16 cellular contexts compared by ENCODE assay signal in genomic region chr4:2337131-2337723, GRCh38.
"Had no signal": no experiment of that assay in that cellular context is flagged by ENCODE, and none has a peak within 500 bp of the region (broad histone marks: within the 10 kb centered on the region; RNA-seq: fewer than 3 reads in every experiment).

No MANE protein-coding gene starts in this region.

- H3K27ac ChIP-seq: cardiac muscle cell, colonic mucosa, heart left ventricle, neural progenitor cell had no signal

- H3K36me3 Mint-ChIP-seq: activated naive CD8-positive, alpha-beta T cell treated with anti-CD3 and anti-CD28 coated beads for 36 hours had no signal

- DNase-seq: activated CD4-positive, alpha-beta memory T cell treated with anti-CD3 and anti-CD28 coated beads for 36 hours; activated effector memory CD4-positive, alpha-beta T cell treated with anti-CD3 and anti-CD28 coated beads, Interleukin-2, amount 50 U/mL, for 16 hours; activated naive CD8-positive, alpha-beta T cell treated with anti-CD3 and anti-CD28 coated beads for 36 hours; activated T-cell treated with anti-CD3 and anti-CD28 coated beads for 4 hours; colonic mucosa; midbrain; right cardiac atrium; SHP77; stimulated activated CD4-positive, alpha-beta T cell treated with anti-CD3 and anti-CD28 coated beads, Interleukin-2, amount 100 ng/mL, for 24 hours; stimulated activated naive CD4-positive, alpha-beta T cell treated with Interleukin-2 at 50 U/mL for 16 hours; trophoblast cell had no signal

- H3K9ac ChIP-seq: neural progenitor cell had no signal

- H3K4me3 ChIP-seq: cardiac muscle cell, colonic mucosa, heart left ventricle, neural progenitor cell had no signal

- H3K4me3 Mint-ChIP-seq: activated CD4-positive, alpha-beta memory T cell treated with anti-CD3 and anti-CD28 coated beads for 36 hours; activated naive CD8-positive, alpha-beta T cell treated with anti-CD3 and anti-CD28 coated beads for 36 hours; T-helper 1 cell treated with Interleukin-12 subunit alpha and Interleukin-12 subunit beta and Interleukin-4 antibody, amounts not matched to agents 30 μg/mL and 1 μg/mL, for 36 hours had no signal

- H3K27ac Mint-ChIP-seq: activated CD4-positive, alpha-beta memory T cell treated with anti-CD3 and anti-CD28 coated beads for 36 hours; activated naive CD8-positive, alpha-beta T cell treated with anti-CD3 and anti-CD28 coated beads for 36 hours; neural progenitor cell; T-helper 1 cell treated with Interleukin-12 subunit alpha and Interleukin-12 subunit beta and Interleukin-4 antibody, amounts not matched to agents 30 μg/mL and 1 μg/mL, for 36 hours had no signal

- ATAC-seq: heart left ventricle, right cardiac atrium, SK-N-SH treated with all-trans-retinoic acid at 6 μM for 48 hours had no signal

- H3K36me3 ChIP-seq: cardiac muscle cell, colonic mucosa, neural progenitor cell had no signal

- H3K9me3 ChIP-seq: colonic mucosa, heart left ventricle had no signal

- H2AFZ ChIP-seq: neural progenitor cell had no signal

- H3K9me3 Mint-ChIP-seq: activated CD4-positive, alpha-beta memory T cell treated with anti-CD3 and anti-CD28 coated beads for 36 hours; activated naive CD8-positive, alpha-beta T cell treated with anti-CD3 and anti-CD28 coated beads for 36 hours; neural progenitor cell; T-helper 1 cell treated with Interleukin-12 subunit alpha and Interleukin-12 subunit beta and Interleukin-4 antibody, amounts not matched to agents 30 μg/mL and 1 μg/mL, for 36 hours had no signal

- H3K4me1 ChIP-seq: heart left ventricle had no signal

- H3K27me3 Mint-ChIP-seq: activated CD4-positive, alpha-beta memory T cell treated with anti-CD3 and anti-CD28 coated beads for 36 hours; activated naive CD8-positive, alpha-beta T cell treated with anti-CD3 and anti-CD28 coated beads for 36 hours had no signal

- H3K27me3 ChIP-seq: cardiac muscle cell, colonic mucosa, heart left ventricle, neural progenitor cell had no signal

- H3K4me1 Mint-ChIP-seq: activated naive CD8-positive, alpha-beta T cell treated with anti-CD3 and anti-CD28 coated beads for 36 hours had no signal

- H3K4me2 ChIP-seq: neural progenitor cell had no signal
